Comparison of ENCODE assay signal across 8 cellular contexts in genomic region chr5:177113566-177114424, GRCh38. TPM values are rescaled to one million over a fixed set of nuclear protein-coding genes. Genes with fewer than 3 reads are reported as not detected.
DNase-seq lines count a peak whose midpoint lies in the region; ATAC-seq, FAIRE-seq and TF ChIP-seq lines count a peak whose summit lies in the region.

No MANE protein-coding gene starts in this region.

- POLR2A ChIA-PET in H1 (lab: Charles Lee; ENCODE audit: partially characterized antibody), result interaction anchor here (0.6 to 5.7 kb wide), 14 partner anchors 9 to 198 kb away, joined by 3 to 62 read pairs (median 3); partner anchors contain the start of genes MXD3 and NSD1

- no peak overlapping the region for H3K23ac ChIP-seq in H1 (ENCODE audit: insufficient read length)

- no peaks in the 10 kb centered on the region for H3K23me2 ChIP-seq in H1 (ENCODE audit: low read depth, low read length)

- no peak overlapping the region for H2BK12ac ChIP-seq in H1 (ENCODE audit: low read depth, low read length)

- peaks cover 0 to 4% (median 4%) of the 10 kb centered on the region in 4 experiments; a peak in 3 of 7 replicates for H3K4me1 ChIP-seq in H1 (replicated peaks in 1 of 4; ENCODE audit: control insufficient read depth in 3 of 4, insufficient read depth in 4 of 4, low read length in 3 of 4)

- no peak overlapping the region for H3K9ac ChIP-seq in H1 (replicated peaks in 1 of 4; ENCODE audit: extremely low read depth in 1 of 4, low read depth in 3 of 4, low read length in 3 of 4)

- no peaks in the 10 kb centered on the region for H3K36me3 ChIP-seq in H1 (ENCODE audit: control insufficient read depth in 2 of 4, insufficient read depth in 4 of 4, low read length in 3 of 4)

- no peaks in the 10 kb centered on the region for H4K20me1 ChIP-seq in H1 (replicated peaks in 1 of 2; ENCODE audit: control insufficient read depth in 1 of 2, insufficient read depth in 2 of 2, low read length in 2 of 2)

- CTCF ChIA-PET in H1 (lab: Charles Lee; ENCODE audit: partially characterized antibody), result interaction anchor here (0.7 to 11.0 kb wide), 59 partner anchors 8 to 629 kb away, joined by 3 to 170 read pairs (median 4); partner anchors contain the start of genes FGFR4, MXD3, PRELID1 and RAB24

- H3K4ac ChIP-seq in H1 (replicated peaks; ENCODE audit: insufficient read length, low read depth, low read length), result no peak overlapping the region

- no peak overlapping the region for H3K18ac ChIP-seq in H1 (ENCODE audit: extremely low read depth, low read length)

- H4K5ac ChIP-seq in H1 (ENCODE audit: insufficient read length, low read depth, low read length), result no peak overlapping the region

- peaks cover 0 to 4% (median 1%) of the 10 kb centered on the region in 4 experiments; a peak in 2 of 7 replicates for H3K27me3 ChIP-seq in H1 (replicated peaks in 1 of 4; ENCODE audit: control insufficient read depth in 3 of 4, extremely low read depth in 1 of 4, insufficient read depth in 3 of 4, low read length in 3 of 4)

- TF ChIP-seq RAD21 in H1 (IDR thresholded peaks at IDR 0.05 in 1 of 2, conservative IDR thresholded peaks at IDR 0.05 in 1 of 2; ENCODE audit: low read depth in 2 of 2, low read length in 2 of 2), result peak; percentile 99

- DNase-seq in Daoy (ENCODE audit: low read depth), result peak; percentile 77
- peak; percentile 64 to 79 for DNase-seq in NOMO-1 (lab: John Stamatoyannopoulos, UW; ENCODE audit: unreplicated experiment in 2 of 2)
- peak; percentile 35 to 73 (median 55) for DNase-seq in activated CD8-positive, alpha-beta memory T cell treated with anti-CD3 and anti-CD28 coated beads for 48 hours (ENCODE audit: low read depth in 2 of 3, low spot score in 2 of 3)
- peak in 1 of 2 experiments; percentile 93 for DNase-seq in H1 (ENCODE audit: low read depth in 1 of 2, low spot score in 2 of 2)
- peak; percentile 83 for DNase-seq in midbrain (lab: John Stamatoyannopoulos, UW)
- DNase-seq in stimulated activated CD8-positive, alpha-beta memory T cell treated with anti-CD3 and anti-CD28 coated beads, Interleukin-4, amount 100 ng/mL, for 1 hour (ENCODE audit: low read depth in 2 of 2, low spot score in 1 of 2), result peak; percentile 59 to 66

- WGBS in H1 (ENCODE audit: extremely low coverage in 1 of 2, insufficient coverage in 1 of 2, insufficient read length in 1 of 2, insufficient replicate concordance in 2 of 2, low coverage in 1 of 2, low lambda C conversion rate in 2 of 2, missing lambda C conversion rate in 1 of 2), 2 experiments, result 19% methylated on average over 14 of the region's 14 CpGs; no CpG with 5 or more reads in 1 of the 2 experiments

- H4K91ac ChIP-seq in H1 (replicated peaks; ENCODE audit: insufficient read length, low read length), result no peak overlapping the region

- H2AK5ac ChIP-seq in H1 (ENCODE audit: low read depth, low read length), result no peak overlapping the region

- peaks cover 0 to 3% of the 10 kb centered on the region in 2 experiments; a peak in 1 of 4 replicates for H3K9me3 ChIP-seq in H1 (ENCODE audit: insufficient read depth in 2 of 2, low read depth in 1 of 2, low read length in 1 of 2)

- peak in 1 of 2 experiments; percentile 55; a peak in 1 of 3 replicates for TF ChIP-seq EP300 in H1 (IDR thresholded peaks at IDR 0.05; ENCODE audit: borderline replicate concordance in 1 of 2, low read depth in 2 of 2, low read length in 2 of 2)

- H4K8ac ChIP-seq in H1 (ENCODE audit: extremely low read depth, insufficient read depth, low read length), result no peak overlapping the region

- no peak overlapping the region for H2BK15ac ChIP-seq in H1 (ENCODE audit: low read length)

- no peak overlapping the region for H3K56ac ChIP-seq in H1 (replicated peaks; ENCODE audit: insufficient read length, low read depth, low read length)

- no peak overlapping the region for H3K14ac ChIP-seq in H1 (ENCODE audit: insufficient read length)

- H3K79me1 ChIP-seq in H1 (ENCODE audit: low read depth, low read length), result no peaks in the 10 kb centered on the region

- no peak for TF ChIP-seq POLR2A in H1 (IDR thresholded peaks at IDR 0.05; ENCODE audit: control extremely low read depth in 1 of 2, low read depth in 2 of 2, low read length in 2 of 2)

- peak; percentile 55 for ATAC-seq in HG03342 (IDR thresholded peaks at IDR 0.05; ENCODE audit: unreplicated experiment)
- ATAC-seq in GM21526 (IDR thresholded peaks at IDR 0.05; ENCODE audit: low FRiP score, unreplicated experiment), result no peak

- no peaks in the 10 kb centered on the region for H3K79me2 ChIP-seq in H1 (ENCODE audit: control insufficient read depth in 1 of 2, insufficient read depth in 2 of 2, low read length in 2 of 2)

- no peak overlapping the region for H2BK5ac ChIP-seq in H1 (ENCODE audit: low read depth, low read length)

- H3K4me2 ChIP-seq in H1 (ENCODE audit: insufficient read depth in 1 of 2, low read depth in 2 of 2, low read length in 2 of 2), result no peak overlapping the region

- H2BK120ac ChIP-seq in H1 (replicated peaks; ENCODE audit: low read depth, low read length), result no peak overlapping the region

- 0 out of 2 replicates have a peak overlapping the region, but pooled peaks have one; percentile 14 for H2AFZ ChIP-seq in H1 (ENCODE audit: low read length)

- H3K4me3 ChIP-seq in H1 (ENCODE audit: extremely low read depth in 1 of 4, insufficient read depth in 2 of 4, low read depth in 3 of 4, low read length in 4 of 4), result no peak overlapping the region

- H3K27ac ChIP-seq in H1 (ENCODE audit: low read depth, low read length), result no peak overlapping the region

- H2BK20ac ChIP-seq in H1 (ENCODE audit: low read length), result no peak overlapping the region

- peak; percentile 96 for FAIRE-seq in H1 (lab: Jason Lieb, UNC)

- TF ChIP-seq CTCF in H1 (IDR thresholded peaks at IDR 0.05; ENCODE audit: control extremely low read depth in 1 of 3, insufficient read depth in 1 of 3, low read depth in 1 of 3, low read length in 3 of 3), result peak in 2 of 3 experiments; percentile 93 to 99; a peak in 3 of 4 replicates

TF ChIP-seq in H1, 55 proteins besides CTCF, POLR2A, EP300 and RAD21:
- no peak for TF ChIP-seq CBX5 (IDR thresholded peaks at IDR 0.05; ENCODE audit: low read depth, low read length)
- TF ChIP-seq ATF2 (IDR thresholded peaks at IDR 0.05; ENCODE audit: low read length), result no peak
- no peak for TF ChIP-seq SUZ12 (IDR thresholded peaks at IDR 0.05; ENCODE audit: low read length)
- no peak for TF ChIP-seq ZNF274 (IDR thresholded peaks at IDR 0.05; ENCODE audit: borderline replicate concordance, extremely low read depth, low read length)
- no peak for TF ChIP-seq SIRT6 (IDR thresholded peaks at IDR 0.05; ENCODE audit: low read length)
- TF ChIP-seq JUND (IDR thresholded peaks at IDR 0.05; ENCODE audit: low read length), result 0 out of 2 replicates have a peak, but pooled peaks have one; percentile 13
- TF ChIP-seq SP4 (IDR thresholded peaks at IDR 0.05; ENCODE audit: low read length), result no peak
- no peak for TF ChIP-seq RFX5 (IDR thresholded peaks at IDR 0.05; ENCODE audit: borderline replicate concordance, low read depth, low read length)
- 0 out of 4 replicates have a peak, but pooled peaks of 1 of the 2 experiments have one; percentile 51 for TF ChIP-seq SIN3A (conservative IDR thresholded peaks at IDR 0.05 in 1 of 2, IDR thresholded peaks at IDR 0.05 in 1 of 2; ENCODE audit: low read depth in 1 of 2, low read length in 2 of 2)
- TF ChIP-seq BRCA1 (IDR thresholded peaks at IDR 0.05; ENCODE audit: low read depth, low read length), result no peak
- TF ChIP-seq ATF3 (IDR thresholded peaks at IDR 0.05; ENCODE audit: insufficient read depth, low read depth, low read length), result 0 out of 2 replicates have a peak, but pooled peaks have one; percentile 26

RNA-seq across cellular contexts. Expression of gene NSD1, which starts 19.8 kb away (rescaled TPM):
- 25.4 and 45.7 TPM in 2 replicates for total RNA-seq in Daoy (2014; rRNA removed; shearing (Covaris generic))
- total RNA-seq in H1 (2021; fragmentation: NEBNext Ultra II Directional; extraction: Animal tissue kit (Norgen Biotek cat#: 25700)), result 165 and 168 TPM in 2 replicates
- polyA plus RNA-seq in H1 (2011; rRNA removed), result 21.1 and 22.8 TPM in 2 replicates
- polyA plus RNA-seq in H1 (2011; cell fraction: cytosol; rRNA removed), result 25.6 TPM
- polyA plus RNA-seq in H1 (2011; cell fraction: nucleus; rRNA removed), result 53.7 TPM
- polyA plus RNA-seq in H1 (2012, experiment 1 of 2), result 32.3 to 43.6 TPM (median 38.1 TPM) in 4 replicates
- 2.6 TPM for polyA plus RNA-seq in H1 (2012, experiment 2 of 2)
- 29.8 TPM for polyA plus RNA-seq in H1 (2013, experiment 1 of 2)
- polyA plus RNA-seq in H1 (2013, experiment 2 of 2), result 29.7 TPM
- polyA minus RNA-seq in H1 (2011; rRNA and poly(A)+ RNA removed), result 116 and 150 TPM in 2 replicates
- polyA minus RNA-seq in H1 (2011; cell fraction: cytosol; rRNA and poly(A)+ RNA removed), result 81.3 TPM
- polyA minus RNA-seq in H1 (2011; cell fraction: nucleus; rRNA and poly(A)+ RNA removed), result 206 TPM

RNA-seq across cellular contexts. Expression of gene FGFR4, which starts 27.1 kb away (rescaled TPM):
- 0.57 and 0.97 TPM in 2 replicates for total RNA-seq in Daoy (2014; rRNA removed; shearing (Covaris generic))
- 74.3 and 88.4 TPM in 2 replicates for total RNA-seq in H1 (2021; fragmentation: NEBNext Ultra II Directional; extraction: Animal tissue kit (Norgen Biotek cat#: 25700))
- 61.4 and 90.7 TPM in 2 replicates for polyA plus RNA-seq in H1 (2011; rRNA removed)
- polyA plus RNA-seq in H1 (2011; cell fraction: cytosol; rRNA removed), result 61.9 TPM
- 169 TPM for polyA plus RNA-seq in H1 (2011; cell fraction: nucleus; rRNA removed)
- polyA plus RNA-seq in H1 (2012, experiment 1 of 2), result 32.1 to 76.8 TPM (median 61.9 TPM) in 4 replicates
- polyA plus RNA-seq in H1 (2012, experiment 2 of 2), result 57.5 TPM
- 76.3 TPM for polyA plus RNA-seq in H1 (2013, experiment 1 of 2)
- 74.6 TPM for polyA plus RNA-seq in H1 (2013, experiment 2 of 2)
- polyA minus RNA-seq in H1 (2011; rRNA and poly(A)+ RNA removed), result 37.9 and 42.9 TPM in 2 replicates
- 68.5 TPM for polyA minus RNA-seq in H1 (2011; cell fraction: cytosol; rRNA and poly(A)+ RNA removed)
- 57.4 TPM for polyA minus RNA-seq in H1 (2011; cell fraction: nucleus; rRNA and poly(A)+ RNA removed)

Comparison
In these comparisons a context has a peak if more than half of its experiments do, and no peak if none do; other contexts are left out.
1. RNA of gene FGFR4, which starts 27.1 kb away (total RNA-seq): 74.3 to 88.4 TPM in H1; 0.57 to 0.97 TPM in Daoy; every median in the first group is over 10 times any median in the second.